In the genomic region with DNA sequence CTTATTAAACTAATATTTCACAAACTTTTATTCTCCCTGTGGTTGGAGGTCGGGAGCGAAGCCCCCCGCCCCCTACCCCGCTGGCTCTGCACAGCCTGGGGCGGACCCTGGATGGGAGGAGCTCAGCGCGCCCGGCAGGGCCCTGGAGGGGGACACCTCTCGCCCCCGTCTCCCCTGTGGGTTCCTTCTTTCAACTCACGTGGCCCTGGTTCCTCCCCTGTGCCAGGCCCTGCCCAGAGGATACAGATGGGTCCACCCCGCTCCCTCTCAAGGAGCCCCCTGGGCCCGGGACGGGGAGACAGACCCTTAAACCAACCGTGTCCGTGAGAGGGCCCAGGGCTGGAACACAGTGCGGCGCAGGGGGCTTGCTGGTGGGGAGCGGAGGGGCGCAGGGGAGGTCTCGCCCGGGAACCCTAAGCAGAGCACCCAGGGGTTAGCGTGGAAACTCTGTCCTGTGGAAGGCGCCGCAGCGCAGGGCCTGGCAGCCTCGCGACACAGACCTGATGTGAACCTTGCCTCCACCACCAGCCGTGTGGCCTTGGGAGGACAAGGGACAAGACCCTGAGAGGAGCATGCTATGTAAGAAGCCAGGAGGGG, we compare ENCODE assay signal across 29 cellular contexts.
A peak's percentile ranks its signal among the peaks of the same experiment; 100 is the strongest.
DNase-seq lines count a peak whose midpoint lies in the region; ATAC-seq and TF ChIP-seq lines count a peak whose summit lies in the region.
"Had no signal": no experiment of that assay in that cellular context is flagged by ENCODE, and none has a peak within 500 bp of the region (broad histone marks: within the 10 kb centered on the region; RNA-seq: fewer than 3 reads in every experiment).

No MANE protein-coding gene starts in this region.

- peaks cover 0 to 16% (median 4%) of the 10 kb centered on the region in 11 donors for H3K9me3 ChIP-seq in heart right ventricle
- H3K9me3 ChIP-seq in vagina = no peaks in the 10 kb centered on the region
- no peaks in the 10 kb centered on the region for H3K9me3 ChIP-seq in BE2C
- H3K9me3 ChIP-seq: Peyer's patch had no signal

- DNase-seq in heart right ventricle (no peak), Right ventricle myocardium inferior (ENCODE audit: missing footprints) (no peak), WTC11 (ENCODE audit: low spot score) (no peak), left lobe of liver (ENCODE audit: low spot score) (peak; percentile 27), vagina (ENCODE audit: extremely low spot score in 2 of 2) (peak; percentile 44 to 67), KG1 (lab: John Stamatoyannopoulos, UW) (no peak), BE2C (no peak)
- DNase-seq: activated CD4-positive, alpha-beta T cell treated with anti-CD3 and anti-CD28 coated beads for 1 hour; activated gamma-delta T cell; activated T-cell treated with anti-CD3 and anti-CD28 coated beads, Interleukin-2, amount 50 U/mL, for 1 hour; AML-193; DMS153; gastrocnemius medialis; naive thymus-derived CD8-positive, alpha-beta T cell; NCI-H1105; NCI-H187; NCI-H82; nucleus accumbens; Peyer's patch; SHP77 treated with DMSO at 0.1 percent for 48 hours; stimulated activated CD4-positive, alpha-beta T cell treated with anti-CD3 and anti-CD28 coated beads, Interleukin-15, amount 100 ng/mL, for 24 hours; stimulated activated CD4-positive, alpha-beta T cell treated with anti-CD3 and anti-CD28 coated beads, Interleukin-4, amount 100 ng/mL, for 4 hours; upper lobe of left lung had no signal

- H3K9me3 Mint-ChIP-seq in WTC11 = peaks cover 17% of the 10 kb centered on the region

- H3K27ac ChIP-seq in heart right ventricle = no peak overlapping the region
- no peak overlapping the region for H3K27ac ChIP-seq in vagina
- H3K27ac ChIP-seq: A549, ascending aorta, gastrocnemius medialis, hepatocyte, Peyer's patch, upper lobe of left lung had no signal

- H3K27me3 ChIP-seq in heart right ventricle (peaks cover 12 to 85% (median 65%) of the 10 kb centered on the region in 7 donors), vagina (peaks cover 7% of the 10 kb centered on the region), BE2C (no peaks in the 10 kb centered on the region)
- H3K27me3 ChIP-seq: ascending aorta had no signal

- H3K4me1 ChIP-seq in heart right ventricle (peaks cover 0 to 5% (median 0%) of the 10 kb centered on the region in 9 donors), vagina (peaks cover 5% of the 10 kb centered on the region), BE2C (no peaks in the 10 kb centered on the region)
- H3K4me1 ChIP-seq: A549, ascending aorta, gastrocnemius medialis, Peyer's patch had no signal

- POLR2A ChIA-PET in WTC11 (lab: Charles Lee) = no interaction called here

- H3K4me3 Mint-ChIP-seq in WTC11 = peak overlapping the region; percentile 64

- peak in 2 of 8 donors; percentile 23 to 50 for ATAC-seq in heart right ventricle
- no peak for ATAC-seq in Right ventricle myocardium inferior
- ATAC-seq in WTC11 = peak; percentile 54
- no peak for ATAC-seq in left lobe of liver
- ATAC-seq in GM21825 (IDR thresholded peaks at IDR 0.05; ENCODE audit: unreplicated experiment) = no peak
- ATAC-seq: A549, gastrocnemius medialis, GM12878, K562 had no signal

- H3K4me1 Mint-ChIP-seq in WTC11 = peaks cover 4% of the 10 kb centered on the region

- TF ChIP-seq CTCF in heart right ventricle (IDR thresholded peaks at IDR 0.05) (no peak), WTC11 (IDR thresholded peaks at IDR 0.05) (no peak), vagina (IDR thresholded peaks at IDR 0.05) (no peak), BE2C (IDR thresholded peaks at IDR 0.05; ENCODE audit: low read depth, low read length) (no peak)

- intact Hi-C loops in heart right ventricle (cut with DNase I) (loop anchor here in 5 of 10 donors (10.0 kb wide), 2 partner anchors 658 to 668 kb away; no protein-coding TSS in a partner anchor), Right ventricle myocardium inferior (cut with DNase I) (no loop called here), vagina (cut with DNase I) (no loop called here)

- no peaks in the 10 kb centered on the region for H3K36me3 ChIP-seq in heart right ventricle
- no peaks in the 10 kb centered on the region for H3K36me3 ChIP-seq in vagina
- H3K36me3 ChIP-seq in BE2C = no peaks in the 10 kb centered on the region
- H3K36me3 ChIP-seq: ascending aorta, gastrocnemius medialis, Peyer's patch, upper lobe of left lung had no signal

- TF ChIP-seq POLR2A in vagina (IDR thresholded peaks at IDR 0.05) = no peak

- peaks cover 32% of the 10 kb centered on the region for H3K27me3 Mint-ChIP-seq in WTC11 (ENCODE audit: low read depth)

- H3K36me3 Mint-ChIP-seq in WTC11 = peaks cover 9% of the 10 kb centered on the region

- H3K27ac Mint-ChIP-seq in WTC11 = no peak overlapping the region

- 35 to 41% methylated on average over 29 of the region's 29 CpGs for WGBS in heart right ventricle, 2 donors

- CTCF ChIA-PET in WTC11 (lab: Charles Lee) = interaction anchor here (0.5 to 1.9 kb wide), 5 partner anchors 175 to 736 kb away, joined by 3 to 7 read pairs (median 3); no protein-coding TSS in a partner anchor

- H3K4me3 ChIP-seq in heart right ventricle (peak overlapping the region in 6 of 10 donors; percentile 1 to 24 (median 17)), vagina (no peak overlapping the region), BE2C (ENCODE audit: low read depth, low read length) (no peak overlapping the region)
- H3K4me3 ChIP-seq: A549, ascending aorta, gastrocnemius medialis, GM12878, hepatocyte, K562, Peyer's patch, upper lobe of left lung had no signal

TF ChIP-seq in WTC11, 78 proteins besides CTCF, POLR2A, EP300 and RAD21:
- TF ChIP-seq GTF2I (CRISPR knock-in tag; conservative IDR thresholded peaks at IDR 0.05) (no peak), NR2C2 (CRISPR knock-in tag; IDR thresholded peaks at IDR 0.05) (no peak)

Comparison
In these comparisons a context has a peak if more than half of its experiments do, and no peak if none do; other contexts are left out.
1. DNase-seq: peak in left lobe of liver (single experiment) and vagina (2 of 2); none in heart right ventricle (0 of 2), Right ventricle myocardium inferior (single experiment), WTC11 (single experiment), KG1 (single experiment) and BE2C (single experiment).
2. H3K4me3 ChIP-seq: peak in heart right ventricle (6 of 10); none in vagina (0 of 2) and BE2C (single experiment).